15 cellular contexts compared by ENCODE assay signal in the genomic region with DNA sequence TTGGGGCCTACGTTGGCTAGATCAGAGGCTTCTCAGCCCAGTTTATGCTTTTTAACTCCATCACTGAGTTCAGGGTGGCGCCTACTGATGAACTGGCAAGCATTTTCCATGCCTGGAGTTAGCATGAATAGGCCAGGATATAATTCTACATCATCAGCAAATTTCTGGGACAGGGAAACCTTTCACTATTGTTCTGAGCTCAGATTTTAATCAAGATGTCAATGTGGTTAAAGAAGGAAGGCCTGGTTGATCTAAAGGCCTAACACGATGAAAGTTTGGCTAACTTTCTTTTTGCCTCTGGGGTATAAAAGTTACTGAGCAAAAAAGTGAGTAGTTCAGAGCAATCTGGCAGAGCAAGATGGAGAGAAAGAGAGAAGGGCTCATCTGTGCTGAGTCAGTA. TPM values are rescaled to one million over a fixed set of nuclear protein-coding genes. Genes with fewer than 3 reads are reported as not detected.
DNase-seq lines count a peak whose midpoint lies in the region; ATAC-seq and TF ChIP-seq lines count a peak whose summit lies in the region.
"Had no signal": no experiment of that assay in that cellular context is flagged by ENCODE, and none has a peak within 500 bp of the region (broad histone marks: within the 10 kb centered on the region; RNA-seq: fewer than 3 reads in every experiment).

No MANE protein-coding gene starts in this region.

- DNase-seq in COLO829 (ENCODE audit: low spot score) (peak; percentile 94), Karpas-422 (no peak), esophagus squamous epithelium (lab: John Stamatoyannopoulos, UW) (no peak), posterior vena cava (ENCODE audit: low spot score) (peak; percentile 28), H4 (ENCODE audit: low spot score) (no peak), CD1c-positive myeloid dendritic cell (ENCODE audit: extremely low spot score) (no peak)
- DNase-seq: cerebellar nuclear complex, hypothalamus, NCI-H1105 had no signal

- no peak for TF ChIP-seq POLR2A in esophagus squamous epithelium (IDR thresholded peaks at IDR 0.05)

- no peaks in the 10 kb centered on the region for H3K9me3 ChIP-seq in Karpas-422 (ENCODE audit: low read length)
- H3K9me3 ChIP-seq in esophagus squamous epithelium = no peaks in the 10 kb centered on the region

- H2AFZ ChIP-seq in Karpas-422 (ENCODE audit: low read length) = 0 out of 2 replicates have a peak overlapping the region, but pooled peaks have one; percentile 36

- intact Hi-C loops in esophagus squamous epithelium (cut with DNase I) (no loop called here), posterior vena cava (cut with DNase I) (no loop called here)

- no peak for TF ChIP-seq CTCF in esophagus squamous epithelium (IDR thresholded peaks at IDR 0.05)

- H3K27me3 ChIP-seq in Karpas-422 (ENCODE audit: low read length) (no peaks in the 10 kb centered on the region), esophagus squamous epithelium (peaks cover 0 to 38% (median 0%) of the 10 kb centered on the region in 4 donors)

- H3K4me3 ChIP-seq in Karpas-422 (ENCODE audit: low read length) (no peak overlapping the region), esophagus squamous epithelium (no peak overlapping the region)

- H3K79me2 ChIP-seq in Karpas-422 (ENCODE audit: low read length) = no peaks in the 10 kb centered on the region

- H4K20me1 ChIP-seq in Karpas-422 (ENCODE audit: insufficient read depth, low read depth, low read length) = no peaks in the 10 kb centered on the region

- H3K4me2 ChIP-seq in Karpas-422 (ENCODE audit: low read depth, low read length, poor library complexity, severe bottlenecking) = no peak overlapping the region

- H3K4me1 ChIP-seq in Karpas-422 (ENCODE audit: low read length) = peaks cover 12% of the 10 kb centered on the region
- peaks cover 3 to 12% (median 4%) of the 10 kb centered on the region in 3 donors for H3K4me1 ChIP-seq in esophagus squamous epithelium

- no peak overlapping the region for H3K9ac ChIP-seq in Karpas-422 (ENCODE audit: low read length)

- ATAC-seq in GM21381 (IDR thresholded peaks at IDR 0.05; ENCODE audit: unreplicated experiment) = no peak
- ATAC-seq: activated naive CD4-positive, alpha-beta T cell treated with anti-CD3 and anti-CD28 coated beads, Interleukin-2, amount 50 U/mL, for 72 hours had no signal

- H3K36me3 ChIP-seq in Karpas-422 (ENCODE audit: insufficient read depth, low read length) (no peaks in the 10 kb centered on the region), esophagus squamous epithelium (no peaks in the 10 kb centered on the region)

- H3K27ac ChIP-seq in Karpas-422 (ENCODE audit: low read length) = no peak overlapping the region
- H3K27ac ChIP-seq in esophagus squamous epithelium = peak overlapping the region in 3 of 4 donors; percentile 34 to 50 (median 50)
- H3K27ac ChIP-seq: epithelial cell of prostate had no signal

- 16 to 52% methylated on average over 2 to 3 of the region's 3 CpGs for WGBS in esophagus squamous epithelium, 2 donors

- H3K9me2 ChIP-seq in Karpas-422 (replicated peaks; ENCODE audit: insufficient read depth, low read length) = no peaks in the 10 kb centered on the region

RNA-seq across cellular contexts. Expression of a gene that starts 21.7 kb away (rescaled TPM):
- total RNA-seq in Karpas-422 (2014; rRNA removed; shearing (Covaris generic); ENCODE audit: low replicate concordance) = 1.7 TPM in 1 of 2 replicates, not detected in the other
- 100 to 1,000 TPM in 2 of 4 donors, 10 to 100 TPM in 2; 45.3 to 159 (median 113) TPM for total RNA-seq in esophagus squamous epithelium
- 1,000 to 10,000 TPM; 1,080 to 1,276 TPM for total RNA-seq in posterior vena cava
- 183 and 240 TPM in 2 replicates for total RNA-seq in H4 (2014; rRNA removed; shearing (Covaris generic))

RNA-seq across cellular contexts. Expression of a gene that starts 27.0 kb away (rescaled TPM):
- not detected in 2 replicates for total RNA-seq in Karpas-422 (2014; rRNA removed; shearing (Covaris generic); ENCODE audit: low replicate concordance)
- total RNA-seq in esophagus squamous epithelium = 1 to 10 TPM in 3 of 4 donors, under 1 TPM in 1; 0.97 to 7.9 (median 3.3) TPM
- 1 to 10 TPM in 1 of 2 donors, under 1 TPM in 1; 0.52 to 1.8 TPM for total RNA-seq in posterior vena cava
- total RNA-seq in H4 (2014; rRNA removed; shearing (Covaris generic)) = 6.5 and 11.1 TPM in 2 replicates
- total RNA-seq: mesenteric fat pad had no signal

RNA-seq across cellular contexts. Expression of a gene that starts 28.5 kb away (rescaled TPM):
- 125 and 216 TPM in 2 replicates for total RNA-seq in Karpas-422 (2014; rRNA removed; shearing (Covaris generic); ENCODE audit: low replicate concordance)
- 100 to 1,000 TPM in 1 of 4 donors, 10 to 100 TPM in 3; 26.3 to 133 (median 60.0) TPM for total RNA-seq in esophagus squamous epithelium
- 100 to 1,000 TPM; 205 to 275 TPM for total RNA-seq in posterior vena cava
- 179 TPM in 2 replicates for total RNA-seq in H4 (2014; rRNA removed; shearing (Covaris generic))

RNA-seq across cellular contexts. Expression of a gene that starts 34.7 kb away (rescaled TPM):
- 18.5 and 19.4 TPM in 2 replicates for total RNA-seq in Karpas-422 (2014; rRNA removed; shearing (Covaris generic); ENCODE audit: low replicate concordance)
- 10 to 100 TPM; 14.4 to 67.5 (median 50.3) TPM for total RNA-seq in esophagus squamous epithelium
- 100 to 1,000 TPM; 647 to 724 TPM for total RNA-seq in posterior vena cava
- total RNA-seq in H4 (2014; rRNA removed; shearing (Covaris generic)) = 21.9 and 30.7 TPM in 2 replicates

RNA-seq across cellular contexts. Expression of a gene that starts 43.0 kb away (rescaled TPM):
- not detected in 2 replicates for total RNA-seq in Karpas-422 (2014; rRNA removed; shearing (Covaris generic); ENCODE audit: low replicate concordance)
- total RNA-seq in esophagus squamous epithelium (not detected), posterior vena cava (not detected)
- total RNA-seq in H4 (2014; rRNA removed; shearing (Covaris generic)) = not detected in 2 replicates
- total RNA-seq: activated CD8-positive, alpha-beta memory T cell treated with anti-CD3 and anti-CD28 coated beads for 36 hours; activated naive CD4-positive, alpha-beta T cell treated with anti-CD3 and anti-CD28 coated beads, Interleukin-2, amount 50 U/mL, for 72 hours; mesenteric fat pad; NCI-H460 had no signal

Comparison
In these comparisons a context has a peak if more than half of its experiments do, and no peak if none do; other contexts are left out.
1. DNase-seq: peak in COLO829 (single experiment) and posterior vena cava (single experiment); none in Karpas-422 (single experiment), esophagus squamous epithelium (single experiment), H4 (single experiment) and CD1c-positive myeloid dendritic cell (single experiment).
2. RNA of a gene that starts 21.7 kb away (total RNA-seq): 1,080 to 1,276 TPM in posterior vena cava, 183 to 240 TPM in H4 and 45.3 to 159 TPM in esophagus squamous epithelium; 1.7 TPM in Karpas-422; every median in the first group is over 10 times any median in the second.